10 cellular contexts compared by ENCODE assay signal in genomic region chr20:48298851-48299484, GRCh38.
DNase-seq lines count a peak whose midpoint lies in the region; ATAC-seq and TF ChIP-seq lines count a peak whose summit lies in the region.
"Had no signal": no experiment of that assay in that cellular context is flagged by ENCODE, and none has a peak within 500 bp of the region (broad histone marks: within the 10 kb centered on the region; RNA-seq: fewer than 3 reads in every experiment).

No MANE protein-coding gene starts in this region.

- no peaks in the 10 kb centered on the region for H3K36me3 Mint-ChIP-seq in osteocyte (ENCODE audit: unreplicated experiment)

- no peak for ATAC-seq in HG03460 (IDR thresholded peaks at IDR 0.05; ENCODE audit: unreplicated experiment)
- ATAC-seq in sciatic nerve = no peak

- H3K9me3 Mint-ChIP-seq in osteocyte (ENCODE audit: unreplicated experiment) = no peaks in the 10 kb centered on the region

- DNase-seq in G401 (ENCODE audit: low spot score) = peak; percentile 14
- DNase-seq in NCI-H2227 treated with DMSO at 0.1 percent for 48 hours (lab: John Stamatoyannopoulos, UW) = peak; percentile 40
- peak; percentile 95 for DNase-seq in choroid plexus epithelial cell (ENCODE audit: low read depth)
- DNase-seq in osteocyte (ENCODE audit: extremely low spot score, unreplicated experiment) = peak; percentile 88
- no peak for DNase-seq in activated CD8-positive, alpha-beta memory T cell treated with anti-CD3 and anti-CD28 coated beads for 24 hours
- no peak for DNase-seq in NCI-H187 (lab: John Stamatoyannopoulos, UW)
- DNase-seq in sciatic nerve (ENCODE audit: low spot score) = no peak
- DNase-seq: left ventricle myocardium inferior had no signal

- no peak overlapping the region for H3K4me3 Mint-ChIP-seq in osteocyte (ENCODE audit: unreplicated experiment)
- H3K4me3 Mint-ChIP-seq: IgD-negative memory B cell had no signal

- in situ Hi-C loops in G401 (cut with HindIII; ENCODE audit: low sequenced_read_pairs) = no loop called here

- H3K4me1 Mint-ChIP-seq in osteocyte (ENCODE audit: unreplicated experiment) = peaks cover 42% of the 10 kb centered on the region

- peaks cover 12% of the 10 kb centered on the region for H3K27me3 Mint-ChIP-seq in osteocyte (ENCODE audit: unreplicated experiment)

- no peak overlapping the region for H3K4me3 ChIP-seq in choroid plexus epithelial cell (ENCODE audit: low read depth, low read length)
- H3K4me3 ChIP-seq: left ventricle myocardium inferior had no signal

- TF ChIP-seq CTCF in choroid plexus epithelial cell (conservative IDR thresholded peaks at IDR 0.05; ENCODE audit: low read depth, low read length) (no peak), osteocyte (IDR thresholded peaks at IDR 0.05) (no peak)

- H3K27ac Mint-ChIP-seq in osteocyte (ENCODE audit: unreplicated experiment) = peak overlapping the region; percentile 94

- intact Hi-C loops in sciatic nerve (cut with DNase I) = no loop called here

Comparison
In these comparisons a context has a peak if more than half of its experiments do, and no peak if none do; other contexts are left out.
1. DNase-seq: peak in G401 (single experiment), NCI-H2227 treated with DMSO at 0.1 percent for 48 hours (single experiment), choroid plexus epithelial cell (single experiment) and osteocyte (single experiment); none in activated CD8-positive, alpha-beta memory T cell treated with anti-CD3 and anti-CD28 coated beads for 24 hours (single experiment), NCI-H187 (0 of 2) and sciatic nerve (single experiment).